ENCODE assay signal across 2 cellular contexts in genomic region chr7:1704326-1705241, GRCh38.
TF ChIP-seq lines count a peak whose summit lies in the region.

No MANE protein-coding gene starts in this region.

TF ChIP-seq in HepG2, 621 proteins besides CTCF, POLR2A, EP300 and RAD21:
- TF ChIP-seq BCLAF1 (IDR thresholded peaks at IDR 0.05) (no peak), ZNF883 (CRISPR knock-in tag; IDR thresholded peaks at IDR 0.05; ENCODE audit: not compliant biosample characterization) (peak; percentile 39), MNT (IDR thresholded peaks at IDR 0.05) (peak; percentile 96), HNRNPL (IDR thresholded peaks at IDR 0.05; ENCODE audit: low read depth, low read length) (0 out of 2 replicates have a peak, but pooled peaks have one; percentile 16), ZNF274 (CRISPR knock-in tag; IDR thresholded peaks at IDR 0.05) (0 out of 2 replicates have a peak, but pooled peaks have one; percentile 28)
TF ChIP-seq in HepG2: peak in this region for 4.

TF ChIP-seq in HEK293T, 16 proteins besides CTCF, POLR2A, EP300 and RAD21:
- TF ChIP-seq BHLHE40 (IDR thresholded peaks at IDR 0.05; ENCODE audit: borderline replicate concordance), result no peak
- no peak for TF ChIP-seq L3MBTL2 (conservative IDR thresholded peaks at IDR 0.05)
- TF ChIP-seq TARDBP (IDR thresholded peaks at IDR 0.05), result no peak
- no peak for TF ChIP-seq CTBP1 (IDR thresholded peaks at IDR 0.05; ENCODE audit: borderline replicate concordance)
- TF ChIP-seq ARNT (IDR thresholded peaks at IDR 0.05), result no peak
- no peak for TF ChIP-seq HDGF (IDR thresholded peaks at IDR 0.05; ENCODE audit: borderline replicate concordance)
- no peak for TF ChIP-seq SP1 (IDR thresholded peaks at IDR 0.05)
- no peak for TF ChIP-seq SUZ12 (IDR thresholded peaks at IDR 0.05)
- TF ChIP-seq PKNOX1 (IDR thresholded peaks at IDR 0.05), result no peak
- no peak for TF ChIP-seq ZNF384 (IDR thresholded peaks at IDR 0.05)
- TF ChIP-seq FOXK2 (IDR thresholded peaks at IDR 0.05), result no peak
- no peak for TF ChIP-seq LEF1 (IDR thresholded peaks at IDR 0.05; ENCODE audit: borderline replicate concordance)
- TF ChIP-seq FOXM1 (IDR thresholded peaks at IDR 0.05; ENCODE audit: borderline replicate concordance), result no peak
- TF ChIP-seq ELF4 (IDR thresholded peaks at IDR 0.05), result no peak
- no peak for TF ChIP-seq NFRKB (IDR thresholded peaks at IDR 0.05)
- TF ChIP-seq FOXA1 (IDR thresholded peaks at IDR 0.05), result no peak
TF ChIP-seq in HEK293T: peak in this region for 0.
